ENCODE assay signal across 1 cellular context in the genomic region with DNA sequence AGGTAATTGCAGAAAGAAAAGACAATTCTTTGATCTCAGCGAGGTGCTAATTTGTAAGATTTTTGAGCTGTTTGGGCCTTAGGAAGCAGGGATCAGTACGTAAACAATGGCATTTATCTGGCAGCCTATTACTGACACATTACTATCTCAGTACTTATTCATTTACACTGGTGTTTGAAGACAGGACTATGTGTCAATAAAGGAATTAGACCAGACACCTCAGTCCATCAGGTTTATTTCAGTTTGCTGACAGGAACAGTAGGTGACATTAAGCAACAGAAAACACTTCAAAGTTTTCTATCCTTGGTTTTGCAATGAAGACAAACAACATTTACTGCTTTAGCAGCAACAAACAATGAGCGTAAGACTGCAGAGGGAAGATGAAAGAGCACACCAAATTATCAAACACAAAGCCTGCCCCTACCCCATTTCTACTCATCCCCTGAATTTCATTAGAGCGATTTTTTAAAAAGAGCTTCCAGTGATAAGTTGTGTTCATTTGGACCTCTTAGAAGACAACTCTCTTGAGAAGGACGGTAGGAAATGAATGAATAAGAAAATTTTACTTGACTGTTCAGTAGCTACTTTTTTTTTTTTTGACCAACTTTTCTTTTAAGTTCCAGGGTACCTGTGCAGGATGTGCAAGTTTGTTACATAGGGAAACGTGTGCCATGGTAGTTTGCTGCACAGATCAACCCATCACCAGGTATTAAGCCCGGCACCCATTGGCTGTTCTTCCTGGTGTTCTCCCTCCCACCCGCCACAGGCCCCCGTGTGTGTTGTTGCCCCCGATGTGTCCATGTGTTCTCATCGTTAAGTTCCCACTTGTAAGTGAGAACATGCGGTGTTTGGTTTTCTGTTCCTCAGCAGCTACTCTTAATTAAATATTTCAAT.
A peak's percentile ranks its signal among the peaks of the same experiment; 100 is the strongest.
TF ChIP-seq lines count a peak whose summit lies in the region.

No MANE protein-coding gene starts in this region.

TF ChIP-seq in HepG2, 621 proteins besides CTCF, POLR2A, EP300 and RAD21 (continues in another document):
- TF ChIP-seq ZNF138 (CRISPR knock-in tag; IDR thresholded peaks at IDR 0.05; ENCODE audit: low read depth) = no peak
- no peak for TF ChIP-seq MTF1 (CRISPR knock-in tag; IDR thresholded peaks at IDR 0.05)
- no peak for TF ChIP-seq ZNF333 (CRISPR knock-in tag; IDR thresholded peaks at IDR 0.05; ENCODE audit: borderline replicate concordance)
- TF ChIP-seq PPARG (CRISPR knock-in tag; conservative IDR thresholded peaks at IDR 0.05) = peak; percentile 73; the same call in 1 of the 2 replicates
- TF ChIP-seq NCOA2 (CRISPR knock-in tag; IDR thresholded peaks at IDR 0.05) = peak; percentile 95
- TF ChIP-seq EHMT2 (IDR thresholded peaks at IDR 0.05; ENCODE audit: borderline replicate concordance, low read depth, low read length) = no peak
- TF ChIP-seq PRMT3 (CRISPR knock-in tag; IDR thresholded peaks at IDR 0.05; ENCODE audit: borderline replicate concordance, low read depth) = no peak
- TF ChIP-seq, protein P1, sequence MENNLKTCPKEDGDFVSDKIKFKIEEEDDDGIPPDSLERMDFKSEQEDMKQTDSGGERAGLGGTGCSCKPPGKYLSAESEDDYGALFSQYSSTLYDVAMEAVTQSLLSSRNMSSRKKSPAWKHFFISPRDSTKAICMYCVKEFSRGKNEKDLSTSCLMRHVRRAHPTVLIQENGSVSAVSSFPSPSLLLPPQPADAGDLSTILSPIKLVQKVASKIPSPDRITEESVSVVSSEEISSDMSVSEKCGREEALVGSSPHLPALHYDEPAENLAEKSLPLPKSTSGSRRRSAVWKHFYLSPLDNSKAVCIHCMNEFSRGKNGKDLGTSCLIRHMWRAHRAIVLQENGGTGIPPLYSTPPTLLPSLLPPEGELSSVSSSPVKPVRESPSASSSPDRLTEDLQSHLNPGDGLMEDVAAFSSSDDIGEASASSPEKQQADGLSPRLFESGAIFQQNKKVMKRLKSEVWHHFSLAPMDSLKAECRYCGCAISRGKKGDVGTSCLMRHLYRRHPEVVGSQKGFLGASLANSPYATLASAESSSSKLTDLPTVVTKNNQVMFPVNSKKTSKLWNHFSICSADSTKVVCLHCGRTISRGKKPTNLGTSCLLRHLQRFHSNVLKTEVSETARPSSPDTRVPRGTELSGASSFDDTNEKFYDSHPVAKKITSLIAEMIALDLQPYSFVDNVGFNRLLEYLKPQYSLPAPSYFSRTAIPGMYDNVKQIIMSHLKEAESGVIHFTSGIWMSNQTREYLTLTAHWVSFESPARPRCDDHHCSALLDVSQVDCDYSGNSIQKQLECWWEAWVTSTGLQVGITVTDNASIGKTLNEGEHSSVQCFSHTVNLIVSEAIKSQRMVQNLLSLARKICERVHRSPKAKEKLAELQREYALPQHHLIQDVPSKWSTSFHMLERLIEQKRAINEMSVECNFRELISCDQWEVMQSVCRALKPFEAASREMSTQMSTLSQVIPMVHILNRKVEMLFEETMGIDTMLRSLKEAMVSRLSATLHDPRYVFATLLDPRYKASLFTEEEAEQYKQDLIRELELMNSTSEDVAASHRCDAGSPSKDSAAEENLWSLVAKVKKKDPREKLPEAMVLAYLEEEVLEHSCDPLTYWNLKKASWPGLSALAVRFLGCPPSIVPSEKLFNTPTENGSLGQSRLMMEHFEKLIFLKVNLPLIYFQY (CRISPR knock-in tag; IDR thresholded peaks at IDR 0.05; ENCODE audit: borderline replicate concordance) = no peak
- TF ChIP-seq, protein P2, sequence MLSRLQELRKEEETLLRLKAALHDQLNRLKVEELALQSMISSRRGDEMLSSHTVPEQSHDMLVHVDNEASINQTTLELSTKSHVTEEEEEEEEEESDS (CRISPR knock-in tag; IDR thresholded peaks at IDR 0.05; ENCODE audit: borderline replicate concordance) = peak; percentile 60; the same call in 1 of the 2 replicates
- TF ChIP-seq ETV5 (CRISPR knock-in tag; IDR thresholded peaks at IDR 0.05; ENCODE audit: borderline replicate concordance) = peak; percentile 64; the same call in 1 of the 2 replicates
- TF ChIP-seq, protein P3, sequence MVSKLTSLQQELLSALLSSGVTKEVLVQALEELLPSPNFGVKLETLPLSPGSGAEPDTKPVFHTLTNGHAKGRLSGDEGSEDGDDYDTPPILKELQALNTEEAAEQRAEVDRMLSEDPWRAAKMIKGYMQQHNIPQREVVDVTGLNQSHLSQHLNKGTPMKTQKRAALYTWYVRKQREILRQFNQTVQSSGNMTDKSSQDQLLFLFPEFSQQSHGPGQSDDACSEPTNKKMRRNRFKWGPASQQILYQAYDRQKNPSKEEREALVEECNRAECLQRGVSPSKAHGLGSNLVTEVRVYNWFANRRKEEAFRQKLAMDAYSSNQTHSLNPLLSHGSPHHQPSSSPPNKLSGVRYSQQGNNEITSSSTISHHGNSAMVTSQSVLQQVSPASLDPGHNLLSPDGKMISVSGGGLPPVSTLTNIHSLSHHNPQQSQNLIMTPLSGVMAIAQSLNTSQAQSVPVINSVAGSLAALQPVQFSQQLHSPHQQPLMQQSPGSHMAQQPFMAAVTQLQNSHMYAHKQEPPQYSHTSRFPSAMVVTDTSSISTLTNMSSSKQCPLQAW (CRISPR knock-in tag; IDR thresholded peaks at IDR 0.05) = no peak
- TF ChIP-seq HNRNPUL1 (IDR thresholded peaks at IDR 0.05; ENCODE audit: low read depth, low read length) = no peak
- no peak for TF ChIP-seq ZFX (CRISPR knock-in tag; IDR thresholded peaks at IDR 0.05; ENCODE audit: low read depth)
- no peak for TF ChIP-seq JUNB (CRISPR knock-in tag; IDR thresholded peaks at IDR 0.05; ENCODE audit: borderline replicate concordance)
- TF ChIP-seq ZNF383 (CRISPR knock-in tag; IDR thresholded peaks at IDR 0.05; ENCODE audit: borderline replicate concordance) = no peak
- peak; percentile 46; the same call in 1 of the 2 replicates for TF ChIP-seq MEF2D (CRISPR knock-in tag; IDR thresholded peaks at IDR 0.05)
- TF ChIP-seq HDAC1 (CRISPR knock-in tag; IDR thresholded peaks at IDR 0.05) = peak; percentile 54; the same call in 1 of the 2 replicates
- TF ChIP-seq SMARCC2 (IDR thresholded peaks at IDR 0.05) = no peak
- TF ChIP-seq, protein P4, sequence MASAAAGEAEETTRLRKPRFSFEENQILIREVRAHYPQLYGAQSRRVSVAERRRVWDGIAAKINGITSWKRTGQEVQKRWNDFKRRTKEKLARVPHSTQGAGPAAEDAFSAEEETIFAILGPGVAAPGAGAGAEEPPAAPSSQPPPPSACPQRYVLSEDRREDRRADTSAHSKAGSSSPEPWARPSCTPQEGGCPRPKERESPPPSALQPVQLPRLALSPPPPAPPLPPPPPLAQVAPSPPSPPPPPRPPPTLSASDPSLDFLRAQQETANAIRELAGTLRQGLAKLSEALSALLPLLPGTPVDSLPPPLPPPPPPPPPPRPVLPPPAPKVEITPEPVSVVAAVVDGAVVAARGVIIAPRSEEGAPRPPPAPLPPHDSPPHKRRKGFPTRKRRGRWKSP (CRISPR knock-in tag; IDR thresholded peaks at IDR 0.05) = no peak; the same call in 1 of the 2 replicates
- peak; percentile 62; the same call in 1 of the 2 replicates for TF ChIP-seq SIX4 (CRISPR knock-in tag; IDR thresholded peaks at IDR 0.05)
- TF ChIP-seq ZNF180 (CRISPR knock-in tag; IDR thresholded peaks at IDR 0.05; ENCODE audit: borderline replicate concordance, low read depth) = no peak
- TF ChIP-seq ZNF614 (CRISPR knock-in tag; IDR thresholded peaks at IDR 0.05; ENCODE audit: borderline replicate concordance) = 0 out of 2 replicates have a peak, but pooled peaks have one; percentile 47
- peak; percentile 64; the same call in 1 of the 2 replicates for TF ChIP-seq SMAD3 (CRISPR knock-in tag; IDR thresholded peaks at IDR 0.05)
- TF ChIP-seq, protein P5, sequence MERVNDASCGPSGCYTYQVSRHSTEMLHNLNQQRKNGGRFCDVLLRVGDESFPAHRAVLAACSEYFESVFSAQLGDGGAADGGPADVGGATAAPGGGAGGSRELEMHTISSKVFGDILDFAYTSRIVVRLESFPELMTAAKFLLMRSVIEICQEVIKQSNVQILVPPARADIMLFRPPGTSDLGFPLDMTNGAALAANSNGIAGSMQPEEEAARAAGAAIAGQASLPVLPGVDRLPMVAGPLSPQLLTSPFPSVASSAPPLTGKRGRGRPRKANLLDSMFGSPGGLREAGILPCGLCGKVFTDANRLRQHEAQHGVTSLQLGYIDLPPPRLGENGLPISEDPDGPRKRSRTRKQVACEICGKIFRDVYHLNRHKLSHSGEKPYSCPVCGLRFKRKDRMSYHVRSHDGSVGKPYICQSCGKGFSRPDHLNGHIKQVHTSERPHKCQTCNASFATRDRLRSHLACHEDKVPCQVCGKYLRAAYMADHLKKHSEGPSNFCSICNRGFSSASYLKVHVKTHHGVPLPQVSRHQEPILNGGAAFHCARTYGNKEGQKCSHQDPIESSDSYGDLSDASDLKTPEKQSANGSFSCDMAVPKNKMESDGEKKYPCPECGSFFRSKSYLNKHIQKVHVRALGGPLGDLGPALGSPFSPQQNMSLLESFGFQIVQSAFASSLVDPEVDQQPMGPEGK (CRISPR knock-in tag; IDR thresholded peaks at IDR 0.05) = peak; percentile 71
- TF ChIP-seq, protein P6, sequence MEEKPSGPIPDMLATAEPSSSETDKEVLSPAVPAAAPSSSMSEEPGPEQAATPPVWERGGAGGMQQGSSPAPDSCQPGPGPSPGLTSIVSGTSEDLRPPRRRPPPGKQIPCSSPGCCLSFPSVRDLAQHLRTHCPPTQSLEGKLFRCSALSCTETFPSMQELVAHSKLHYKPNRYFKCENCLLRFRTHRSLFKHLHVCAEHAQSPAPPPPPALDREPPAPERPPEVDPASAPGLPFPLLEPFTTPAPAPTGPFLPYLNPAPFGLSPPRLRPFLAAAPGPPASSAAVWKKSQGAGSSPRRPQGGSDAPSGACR (CRISPR knock-in tag; IDR thresholded peaks at IDR 0.05) = peak; percentile 48; the same call in 1 of the 2 replicates
- no peak for TF ChIP-seq TOE1 (CRISPR knock-in tag; IDR thresholded peaks at IDR 0.05)
- TF ChIP-seq, protein P7, sequence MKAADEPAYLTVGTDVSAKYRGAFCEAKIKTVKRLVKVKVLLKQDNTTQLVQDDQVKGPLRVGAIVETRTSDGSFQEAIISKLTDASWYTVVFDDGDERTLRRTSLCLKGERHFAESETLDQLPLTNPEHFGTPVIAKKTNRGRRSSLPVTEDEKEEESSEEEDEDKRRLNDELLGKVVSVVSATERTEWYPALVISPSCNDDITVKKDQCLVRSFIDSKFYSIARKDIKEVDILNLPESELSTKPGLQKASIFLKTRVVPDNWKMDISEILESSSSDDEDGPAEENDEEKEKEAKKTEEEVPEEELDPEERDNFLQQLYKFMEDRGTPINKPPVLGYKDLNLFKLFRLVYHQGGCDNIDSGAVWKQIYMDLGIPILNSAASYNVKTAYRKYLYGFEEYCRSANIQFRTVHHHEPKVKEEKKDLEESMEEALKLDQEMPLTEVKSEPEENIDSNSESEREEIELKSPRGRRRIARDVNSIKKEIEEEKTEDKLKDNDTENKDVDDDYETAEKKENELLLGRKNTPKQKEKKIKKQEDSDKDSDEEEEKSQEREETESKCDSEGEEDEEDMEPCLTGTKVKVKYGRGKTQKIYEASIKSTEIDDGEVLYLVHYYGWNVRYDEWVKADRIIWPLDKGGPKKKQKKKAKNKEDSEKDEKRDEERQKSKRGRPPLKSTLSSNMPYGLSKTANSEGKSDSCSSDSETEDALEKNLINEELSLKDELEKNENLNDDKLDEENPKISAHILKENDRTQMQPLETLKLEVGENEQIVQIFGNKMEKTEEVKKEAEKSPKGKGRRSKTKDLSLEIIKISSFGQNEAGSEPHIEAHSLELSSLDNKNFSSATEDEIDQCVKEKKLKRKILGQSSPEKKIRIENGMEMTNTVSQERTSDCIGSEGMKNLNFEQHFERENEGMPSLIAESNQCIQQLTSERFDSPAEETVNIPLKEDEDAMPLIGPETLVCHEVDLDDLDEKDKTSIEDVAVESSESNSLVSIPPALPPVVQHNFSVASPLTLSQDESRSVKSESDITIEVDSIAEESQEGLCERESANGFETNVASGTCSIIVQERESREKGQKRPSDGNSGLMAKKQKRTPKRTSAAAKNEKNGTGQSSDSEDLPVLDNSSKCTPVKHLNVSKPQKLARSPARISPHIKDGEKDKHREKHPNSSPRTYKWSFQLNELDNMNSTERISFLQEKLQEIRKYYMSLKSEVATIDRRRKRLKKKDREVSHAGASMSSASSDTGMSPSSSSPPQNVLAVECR (CRISPR knock-in tag; IDR thresholded peaks at IDR 0.05; ENCODE audit: borderline replicate concordance) = peak; percentile 35; the same call in 1 of the 2 replicates
- TF ChIP-seq, protein P8, sequence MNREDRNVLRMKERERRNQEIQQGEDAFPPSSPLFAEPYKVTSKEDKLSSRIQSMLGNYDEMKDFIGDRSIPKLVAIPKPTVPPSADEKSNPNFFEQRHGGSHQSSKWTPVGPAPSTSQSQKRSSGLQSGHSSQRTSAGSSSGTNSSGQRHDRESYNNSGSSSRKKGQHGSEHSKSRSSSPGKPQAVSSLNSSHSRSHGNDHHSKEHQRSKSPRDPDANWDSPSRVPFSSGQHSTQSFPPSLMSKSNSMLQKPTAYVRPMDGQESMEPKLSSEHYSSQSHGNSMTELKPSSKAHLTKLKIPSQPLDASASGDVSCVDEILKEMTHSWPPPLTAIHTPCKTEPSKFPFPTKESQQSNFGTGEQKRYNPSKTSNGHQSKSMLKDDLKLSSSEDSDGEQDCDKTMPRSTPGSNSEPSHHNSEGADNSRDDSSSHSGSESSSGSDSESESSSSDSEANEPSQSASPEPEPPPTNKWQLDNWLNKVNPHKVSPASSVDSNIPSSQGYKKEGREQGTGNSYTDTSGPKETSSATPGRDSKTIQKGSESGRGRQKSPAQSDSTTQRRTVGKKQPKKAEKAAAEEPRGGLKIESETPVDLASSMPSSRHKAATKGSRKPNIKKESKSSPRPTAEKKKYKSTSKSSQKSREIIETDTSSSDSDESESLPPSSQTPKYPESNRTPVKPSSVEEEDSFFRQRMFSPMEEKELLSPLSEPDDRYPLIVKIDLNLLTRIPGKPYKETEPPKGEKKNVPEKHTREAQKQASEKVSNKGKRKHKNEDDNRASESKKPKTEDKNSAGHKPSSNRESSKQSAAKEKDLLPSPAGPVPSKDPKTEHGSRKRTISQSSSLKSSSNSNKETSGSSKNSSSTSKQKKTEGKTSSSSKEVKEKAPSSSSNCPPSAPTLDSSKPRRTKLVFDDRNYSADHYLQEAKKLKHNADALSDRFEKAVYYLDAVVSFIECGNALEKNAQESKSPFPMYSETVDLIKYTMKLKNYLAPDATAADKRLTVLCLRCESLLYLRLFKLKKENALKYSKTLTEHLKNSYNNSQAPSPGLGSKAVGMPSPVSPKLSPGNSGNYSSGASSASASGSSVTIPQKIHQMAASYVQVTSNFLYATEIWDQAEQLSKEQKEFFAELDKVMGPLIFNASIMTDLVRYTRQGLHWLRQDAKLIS (CRISPR knock-in tag; IDR thresholded peaks at IDR 0.05) = no peak
- TF ChIP-seq ZNF326 (CRISPR knock-in tag; IDR thresholded peaks at IDR 0.05; ENCODE audit: borderline replicate concordance) = no peak
- no peak for TF ChIP-seq ZFP36L2 (CRISPR knock-in tag; IDR thresholded peaks at IDR 0.05)
- TF ChIP-seq SMYD3 (CRISPR knock-in tag; IDR thresholded peaks at IDR 0.05) = 0 out of 2 replicates have a peak, but pooled peaks have one; percentile 79
- TF ChIP-seq, protein P9, sequence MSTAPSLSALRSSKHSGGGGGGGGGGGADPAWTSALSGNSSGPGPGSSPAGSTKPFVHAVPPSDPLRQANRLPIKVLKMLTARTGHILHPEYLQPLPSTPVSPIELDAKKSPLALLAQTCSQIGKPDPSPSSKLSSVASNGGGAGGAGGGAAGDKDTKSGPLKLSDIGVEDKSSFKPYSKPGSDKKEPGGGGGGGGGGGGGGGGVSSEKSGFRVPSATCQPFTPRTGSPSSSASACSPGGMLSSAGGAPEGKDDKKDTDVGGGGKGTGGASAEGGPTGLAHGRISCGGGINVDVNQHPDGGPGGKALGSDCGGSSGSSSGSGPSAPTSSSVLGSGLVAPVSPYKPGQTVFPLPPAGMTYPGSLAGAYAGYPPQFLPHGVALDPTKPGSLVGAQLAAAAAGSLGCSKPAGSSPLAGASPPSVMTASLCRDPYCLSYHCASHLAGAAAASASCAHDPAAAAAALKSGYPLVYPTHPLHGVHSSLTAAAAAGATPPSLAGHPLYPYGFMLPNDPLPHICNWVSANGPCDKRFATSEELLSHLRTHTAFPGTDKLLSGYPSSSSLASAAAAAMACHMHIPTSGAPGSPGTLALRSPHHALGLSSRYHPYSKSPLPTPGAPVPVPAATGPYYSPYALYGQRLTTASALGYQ (CRISPR knock-in tag; IDR thresholded peaks at IDR 0.05) = peak; percentile 78; the same call in 1 of the 2 replicates
- TF ChIP-seq ZNF782 (CRISPR knock-in tag; IDR thresholded peaks at IDR 0.05; ENCODE audit: borderline replicate concordance) = no peak
